Comparison of ENCODE assay signal across 8 cellular contexts in genomic region chr9:136363606-136364368, GRCh38. TPM values are rescaled to one million over a fixed set of nuclear protein-coding genes. Genes with fewer than 3 reads are reported as not detected.
DNase-seq lines count a peak whose midpoint lies in the region; ATAC-seq and TF ChIP-seq lines count a peak whose summit lies in the region.

DNLZ (minus strand) TSS chr9:136363744; CDS start chr9:136363714, 30 bp downstream.

- peak; percentile 71 for TF ChIP-seq POLR2A in GM15510 (IDR thresholded peaks at IDR 0.05; ENCODE audit: borderline replicate concordance, extremely low read depth, insufficient read length)

- no peaks in the 10 kb centered on the region for H3K36me3 ChIP-seq in aorta (ENCODE audit: control insufficient read depth in 1 of 2, insufficient read depth in 2 of 2, low read length in 1 of 2)

- DNase-seq in NCI-H1105 treated with DMSO at 0.1 percent for 48 hours (lab: John Stamatoyannopoulos, UW) (peak; percentile 61), right cardiac atrium (peak; percentile 86 to 95 (median 95)), retina (peak; percentile 94), aorta (peak; percentile 88 to 94)

- H3K4me1 ChIP-seq in right cardiac atrium (ENCODE audit: control insufficient read depth, insufficient read depth, low read length) (peaks cover 5% of the 10 kb centered on the region), aorta (ENCODE audit: control insufficient read depth in 1 of 2, insufficient read depth in 2 of 2, low read length in 2 of 2) (no peaks in the 10 kb centered on the region)

- H3K27me3 ChIP-seq in right cardiac atrium (ENCODE audit: control insufficient read depth, insufficient read depth): no peaks in the 10 kb centered on the region
- no peaks in the 10 kb centered on the region for H3K27me3 ChIP-seq in aorta (ENCODE audit: control insufficient read depth in 1 of 2, insufficient read depth in 2 of 2, low read length in 1 of 2)

- ATAC-seq in HG02759 (IDR thresholded peaks at IDR 0.05; ENCODE audit: unreplicated experiment): peak; percentile 77
- peak; percentile 51 to 59 for ATAC-seq in right cardiac atrium
- ATAC-seq in aorta (ENCODE audit: low FRiP score): peak; percentile 86

- H3K4me3 ChIP-seq in right cardiac atrium (ENCODE audit: low read length) (peak within 1 kb of the TSS; percentile 89), aorta (ENCODE audit: low read length in 2 of 2) (peak within 1 kb of the TSS; percentile 83 to 88)

- H3K9me3 ChIP-seq in right cardiac atrium (ENCODE audit: control insufficient read depth, low read length): no peaks in the 10 kb centered on the region
- H3K9me3 ChIP-seq in aorta (ENCODE audit: control insufficient read depth, low read length): no peaks in the 10 kb centered on the region

- intact Hi-C loops in T-helper 2 cell treated with Interferon-gamma antibody and Interleukin-4, amounts not matched to agents 100 ng/mL and 5 ng/mL, for 36 hours (cut with micrococcal nuclease): loop anchor here (1.0 to 5.0 kb wide), 6 partner anchors 21 to 456 kb away; partner anchors contain the start of genes CAMSAP1, QSOX2, SEC16A and SNAPC4
- intact Hi-C loops in right cardiac atrium (cut with DNase I) (no loop called here), aorta (cut with DNase I) (loop anchor here in 1 of 2 donors (1.0 to 5.0 kb wide), 3 partner anchors 17 to 51 kb away; partner anchors contain the start of gene GPSM1)

- H3K27ac ChIP-seq in angular gyrus (ENCODE audit: low read depth, low read length): peak within 1 kb of the TSS; percentile 68
- peak within 1 kb of the TSS; percentile 93 for H3K27ac ChIP-seq in right cardiac atrium (ENCODE audit: low read length)
- H3K27ac ChIP-seq in aorta (ENCODE audit: low read depth in 1 of 2, low read length in 2 of 2): peak within 1 kb of the TSS; percentile 2 to 68

- WGBS in right cardiac atrium: 7% methylated on average over 83 of the region's 83 CpGs
- 6 to 12% methylated on average over 49 to 83 of the region's 83 CpGs for WGBS in aorta, 2 donors

RNA-seq across cellular contexts. Expression of gene DNLZ, which starts in this region (rescaled TPM):
- 18.8 and 20.0 TPM in 2 replicates for total RNA-seq in T-helper 2 cell treated with Interferon-gamma antibody and Interleukin-4, amounts not matched to agents 100 ng/mL and 5 ng/mL, for 36 hours
- total RNA-seq in right cardiac atrium (10 to 100 TPM; 15.2 to 24.9 (median 22.2) TPM), aorta (10 to 100 TPM; 15.5 to 18.1 TPM)
- polyA plus RNA-seq in right cardiac atrium (17.1 TPM), aorta (10 to 100 TPM; 12.4 to 14.4 TPM)

Comparison
In these comparisons a context has a peak if more than half of its experiments do, and no peak if none do; other contexts are left out.
1. Peak in every context shown above with its lines: DNase-seq, ATAC-seq, H3K4me3 ChIP-seq and H3K27ac ChIP-seq.
2. H3K27ac ChIP-seq: peak in every context shown above with its lines; median percentile 93 in right cardiac atrium; 68 in angular gyrus; 35 in aorta.